Comparison of ENCODE assay signal across 1 cellular context in the genomic region with DNA sequence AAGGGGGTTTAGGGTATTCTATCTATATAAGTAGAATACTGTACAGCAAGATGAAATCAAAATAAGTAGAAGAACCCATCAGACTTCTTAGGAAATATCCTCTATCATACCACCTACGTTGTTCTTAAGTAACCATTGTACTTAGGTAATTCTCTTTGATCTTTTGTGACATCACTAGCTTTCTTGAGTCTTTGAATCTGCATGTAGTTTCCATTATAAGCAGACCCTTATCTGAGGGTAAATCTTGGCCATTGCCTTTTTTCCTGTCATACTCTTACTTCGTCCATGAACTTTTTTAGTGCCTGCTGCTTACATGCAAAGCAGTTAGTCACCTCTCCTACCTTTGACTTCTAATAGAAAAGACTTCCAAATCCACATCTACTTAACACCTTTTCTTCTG.
TF ChIP-seq lines count a peak whose summit lies in the region.

No MANE protein-coding gene starts in this region.

TF ChIP-seq in HEK293, 187 proteins besides CTCF, POLR2A, EP300 and RAD21 (continued from another document):
- TF ChIP-seq, protein P1, sequence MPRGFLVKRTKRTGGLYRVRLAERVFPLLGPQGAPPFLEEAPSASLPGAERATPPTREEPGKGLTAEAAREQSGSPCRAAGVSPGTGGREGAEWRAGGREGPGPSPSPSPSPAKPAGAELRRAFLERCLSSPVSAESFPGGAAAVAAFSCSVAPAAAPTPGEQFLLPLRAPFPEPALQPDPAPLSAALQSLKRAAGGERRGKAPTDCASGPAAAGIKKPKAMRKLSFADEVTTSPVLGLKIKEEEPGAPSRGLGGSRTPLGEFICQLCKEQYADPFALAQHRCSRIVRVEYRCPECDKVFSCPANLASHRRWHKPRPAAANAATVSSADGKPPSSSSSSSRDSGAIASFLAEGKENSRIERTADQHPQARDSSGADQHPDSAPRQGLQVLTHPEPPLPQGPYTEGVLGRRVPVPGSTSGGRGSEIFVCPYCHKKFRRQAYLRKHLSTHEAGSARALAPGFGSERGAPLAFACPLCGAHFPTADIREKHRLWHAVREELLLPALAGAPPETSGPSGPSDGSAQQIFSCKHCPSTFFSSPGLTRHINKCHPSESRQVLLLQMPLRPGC (tag by site-specific recombination; IDR thresholded peaks at IDR 0.05), result no peak
- TF ChIP-seq ZBTB20 (tag by site-specific recombination; IDR thresholded peaks at IDR 0.05), result no peak
